17 cellular contexts compared by ENCODE assay signal in genomic region chr17:35730400-35731005, GRCh38. TPM values are rescaled to one million over a fixed set of nuclear protein-coding genes. Genes with fewer than 3 reads are reported as not detected.
DNase-seq lines count a peak whose midpoint lies in the region; ATAC-seq lines count a peak whose summit lies in the region.
"Had no signal": no experiment of that assay in that cellular context is flagged by ENCODE, and none has a peak within 500 bp of the region (broad histone marks: within the 10 kb centered on the region; RNA-seq: fewer than 3 reads in every experiment).

No MANE protein-coding gene starts in this region.

- H3K4me3 Mint-ChIP-seq in CD4-positive, CD25-positive, alpha-beta regulatory T cell = peak overlapping the region in 3 of 4 donors; percentile 62 to 81 (median 62)
- peak overlapping the region; percentile 67 for H3K4me3 Mint-ChIP-seq in activated T-helper 2 cell treated with anti-CD3 and anti-CD28 coated beads, Interferon-gamma antibody, Interleukin-2, Interleukin-4, amounts not matched to agents 10 μg/mL and 5 μg/mL and 100 μg/mL, durations not matched to agents 14 hours and 24 hours and 36 hours (ENCODE audit: low read depth)
- peak overlapping the region in 7 of 8 donors; percentile 29 to 86 (median 69) for H3K4me3 Mint-ChIP-seq in naive B cell

- no peak for DNase-seq in CD4-positive, CD25-positive, alpha-beta regulatory T cell
- peak; percentile 43 for DNase-seq in EH (ENCODE audit: low read depth)
- DNase-seq in activated T-helper 2 cell treated with anti-CD3 and anti-CD28 coated beads, Interferon-gamma antibody, Interleukin-2, Interleukin-4, amounts not matched to agents 10 μg/mL and 5 μg/mL and 100 μg/mL, durations not matched to agents 14 hours and 24 hours and 36 hours (ENCODE audit: low spot score) = no peak
- DNase-seq in naive B cell = no peak
- DNase-seq in activated gamma-delta T cell treated with Interleukin-2 at 50 U/mL for 16 hours = no peak
- DNase-seq: NCI-H1048, stomach, WERI-Rb-1 had no signal

- no peaks in the 10 kb centered on the region for H3K27me3 ChIP-seq in CD4-positive, CD25-positive, alpha-beta regulatory T cell (ENCODE audit: control insufficient read depth, insufficient read depth, low read length)
- H3K27me3 ChIP-seq: cardiac muscle cell, gastroesophageal sphincter had no signal

- H3K4me1 Mint-ChIP-seq in CD4-positive, CD25-positive, alpha-beta regulatory T cell = peaks cover 7 to 28% (median 11%) of the 10 kb centered on the region in 4 donors
- H3K4me1 Mint-ChIP-seq in activated T-helper 2 cell treated with anti-CD3 and anti-CD28 coated beads, Interferon-gamma antibody, Interleukin-2, Interleukin-4, amounts not matched to agents 10 μg/mL and 5 μg/mL and 100 μg/mL, durations not matched to agents 14 hours and 24 hours and 36 hours (ENCODE audit: low read depth) = peaks cover 9% of the 10 kb centered on the region
- H3K4me1 Mint-ChIP-seq in naive B cell = peaks cover 12 to 28% (median 12%) of the 10 kb centered on the region in 3 donors

- H3K4me1 ChIP-seq in CD4-positive, CD25-positive, alpha-beta regulatory T cell (ENCODE audit: control insufficient read depth, insufficient read depth, low read length, poor library complexity, severe bottlenecking) = peaks cover 7% of the 10 kb centered on the region

- H3K9me3 ChIP-seq in CD4-positive, CD25-positive, alpha-beta regulatory T cell (ENCODE audit: control insufficient read depth in 2 of 2, low read length in 2 of 2) = no peaks in the 10 kb centered on the region
- H3K9me3 ChIP-seq: gastroesophageal sphincter, stomach had no signal

- no peak for ATAC-seq in CD4-positive, CD25-positive, alpha-beta regulatory T cell (ENCODE audit: low read depth in 2 of 2)
- ATAC-seq in naive B cell (ENCODE audit: low read depth in 2 of 2) = no peak
- ATAC-seq in GM18909 (IDR thresholded peaks at IDR 0.05; ENCODE audit: poor library complexity, unreplicated experiment) = no peak
- ATAC-seq in HG03354 (IDR thresholded peaks at IDR 0.05; ENCODE audit: poor library complexity, severe bottlenecking, unreplicated experiment) = no peak
- no peak for ATAC-seq in HG03025 (IDR thresholded peaks at IDR 0.05; ENCODE audit: low FRiP score, unreplicated experiment)

- H3K27ac Mint-ChIP-seq in CD4-positive, CD25-positive, alpha-beta regulatory T cell = peak overlapping the region; percentile 56 to 71 (median 67)
- no peak overlapping the region for H3K27ac Mint-ChIP-seq in activated T-helper 2 cell treated with anti-CD3 and anti-CD28 coated beads, Interferon-gamma antibody, Interleukin-2, Interleukin-4, amounts not matched to agents 10 μg/mL and 5 μg/mL and 100 μg/mL, durations not matched to agents 14 hours and 24 hours and 36 hours
- H3K27ac Mint-ChIP-seq in naive B cell = no peak overlapping the region

- intact Hi-C loops in activated T-helper 2 cell treated with anti-CD3 and anti-CD28 coated beads, Interferon-gamma antibody, Interleukin-2, Interleukin-4, amounts not matched to agents 10 μg/mL and 5 μg/mL and 100 μg/mL, durations not matched to agents 14 hours and 24 hours and 36 hours (cut with micrococcal nuclease) = no loop called here

- H3K9me3 Mint-ChIP-seq in CD4-positive, CD25-positive, alpha-beta regulatory T cell = no peaks in the 10 kb centered on the region
- H3K9me3 Mint-ChIP-seq in activated T-helper 2 cell treated with anti-CD3 and anti-CD28 coated beads, Interferon-gamma antibody, Interleukin-2, Interleukin-4, amounts not matched to agents 10 μg/mL and 5 μg/mL and 100 μg/mL, durations not matched to agents 14 hours and 24 hours and 36 hours = no peaks in the 10 kb centered on the region
- no peaks in the 10 kb centered on the region for H3K9me3 Mint-ChIP-seq in naive B cell

- H3K4me3 ChIP-seq in CD4-positive, CD25-positive, alpha-beta regulatory T cell (ENCODE audit: low read depth, low read length) = no peak overlapping the region

- H3K27me3 Mint-ChIP-seq in CD4-positive, CD25-positive, alpha-beta regulatory T cell = peaks cover 19% of the 10 kb centered on the region
- H3K27me3 Mint-ChIP-seq in activated T-helper 2 cell treated with anti-CD3 and anti-CD28 coated beads, Interferon-gamma antibody, Interleukin-2, Interleukin-4, amounts not matched to agents 10 μg/mL and 5 μg/mL and 100 μg/mL, durations not matched to agents 14 hours and 24 hours and 36 hours (ENCODE audit: low read depth) = peaks cover 23% of the 10 kb centered on the region
- peaks cover 6 to 14% (median 12%) of the 10 kb centered on the region in 3 donors for H3K27me3 Mint-ChIP-seq in naive B cell

- peaks cover 14% of the 10 kb centered on the region for H3K36me3 ChIP-seq in CD4-positive, CD25-positive, alpha-beta regulatory T cell (ENCODE audit: control insufficient read depth, insufficient read depth, low read length)
- H3K36me3 ChIP-seq: cardiac muscle cell had no signal

- H3K36me3 Mint-ChIP-seq in CD4-positive, CD25-positive, alpha-beta regulatory T cell = peaks cover 26% of the 10 kb centered on the region
- peaks cover 14% of the 10 kb centered on the region for H3K36me3 Mint-ChIP-seq in activated T-helper 2 cell treated with anti-CD3 and anti-CD28 coated beads, Interferon-gamma antibody, Interleukin-2, Interleukin-4, amounts not matched to agents 10 μg/mL and 5 μg/mL and 100 μg/mL, durations not matched to agents 14 hours and 24 hours and 36 hours (ENCODE audit: low read depth)
- H3K36me3 Mint-ChIP-seq in naive B cell = peaks cover 19 to 21% of the 10 kb centered on the region in 2 donors

- H3K27ac ChIP-seq in CD4-positive, CD25-positive, alpha-beta regulatory T cell (ENCODE audit: insufficient read depth, low read length, poor library complexity, severe bottlenecking) = no peak overlapping the region

RNA-seq across cellular contexts. Expression of gene RASL10B, which starts 0.9 kb away (rescaled TPM):
- total RNA-seq in CD4-positive, CD25-positive, alpha-beta regulatory T cell = not detected
- polyA plus RNA-seq in CD4-positive, CD25-positive, alpha-beta regulatory T cell = under 1 TPM in 1 of 4 donors, not detected in 3; 0.14 TPM
- total RNA-seq in activated T-helper 2 cell treated with anti-CD3 and anti-CD28 coated beads, Interferon-gamma antibody, Interleukin-2, Interleukin-4, amounts not matched to agents 10 μg/mL and 5 μg/mL and 100 μg/mL, durations not matched to agents 14 hours and 24 hours and 36 hours = 0.94 and 1.2 TPM in 2 replicates
- not detected for polyA plus RNA-seq in naive B cell (ENCODE audit: low read depth in 6 of 6)
- polyA plus RNA-seq: CD14-positive monocyte had no signal

RNA-seq across cellular contexts. Expression of gene GAS2L2, which starts 22.5 kb away (rescaled TPM):
- not detected for total RNA-seq in CD4-positive, CD25-positive, alpha-beta regulatory T cell
- not detected for polyA plus RNA-seq in CD4-positive, CD25-positive, alpha-beta regulatory T cell
- total RNA-seq in activated T-helper 2 cell treated with anti-CD3 and anti-CD28 coated beads, Interferon-gamma antibody, Interleukin-2, Interleukin-4, amounts not matched to agents 10 μg/mL and 5 μg/mL and 100 μg/mL, durations not matched to agents 14 hours and 24 hours and 36 hours = not detected in 2 replicates
- polyA plus RNA-seq in naive B cell (ENCODE audit: low read depth in 6 of 6) = not detected
- total RNA-seq: cardiac muscle cell, SK-MEL-5 had no signal
- polyA plus RNA-seq: CD14-positive monocyte had no signal

RNA-seq across cellular contexts. Expression of gene C17orf50, which starts 30.2 kb away (rescaled TPM):
- not detected for total RNA-seq in CD4-positive, CD25-positive, alpha-beta regulatory T cell
- not detected for polyA plus RNA-seq in CD4-positive, CD25-positive, alpha-beta regulatory T cell
- total RNA-seq in activated T-helper 2 cell treated with anti-CD3 and anti-CD28 coated beads, Interferon-gamma antibody, Interleukin-2, Interleukin-4, amounts not matched to agents 10 μg/mL and 5 μg/mL and 100 μg/mL, durations not matched to agents 14 hours and 24 hours and 36 hours = not detected in 2 replicates
- not detected for polyA plus RNA-seq in naive B cell (ENCODE audit: low read depth in 6 of 6)
- total RNA-seq: gastroesophageal sphincter, sciatic nerve, SK-MEL-5, stomach had no signal
- polyA plus RNA-seq: CD14-positive monocyte, keratinocyte, stomach had no signal

Comparison
In these comparisons a context has a peak if more than half of its experiments do, and no peak if none do; other contexts are left out.
1. H3K27ac Mint-ChIP-seq: peak in CD4-positive, CD25-positive, alpha-beta regulatory T cell (3 of 3); none in activated T-helper 2 cell treated with anti-CD3 and anti-CD28 coated beads, Interferon-gamma antibody, Interleukin-2, Interleukin-4, amounts not matched to agents 10 μg/mL and 5 μg/mL and 100 μg/mL, durations not matched to agents 14 hours and 24 hours and 36 hours (single experiment) and naive B cell (0 of 6).
2. Peak in every context shown above with its lines, with median percentiles within 50 percentile points of each other: H3K4me3 Mint-ChIP-seq.